ENCODE assay signal across 8 cellular contexts in the genomic region with DNA sequence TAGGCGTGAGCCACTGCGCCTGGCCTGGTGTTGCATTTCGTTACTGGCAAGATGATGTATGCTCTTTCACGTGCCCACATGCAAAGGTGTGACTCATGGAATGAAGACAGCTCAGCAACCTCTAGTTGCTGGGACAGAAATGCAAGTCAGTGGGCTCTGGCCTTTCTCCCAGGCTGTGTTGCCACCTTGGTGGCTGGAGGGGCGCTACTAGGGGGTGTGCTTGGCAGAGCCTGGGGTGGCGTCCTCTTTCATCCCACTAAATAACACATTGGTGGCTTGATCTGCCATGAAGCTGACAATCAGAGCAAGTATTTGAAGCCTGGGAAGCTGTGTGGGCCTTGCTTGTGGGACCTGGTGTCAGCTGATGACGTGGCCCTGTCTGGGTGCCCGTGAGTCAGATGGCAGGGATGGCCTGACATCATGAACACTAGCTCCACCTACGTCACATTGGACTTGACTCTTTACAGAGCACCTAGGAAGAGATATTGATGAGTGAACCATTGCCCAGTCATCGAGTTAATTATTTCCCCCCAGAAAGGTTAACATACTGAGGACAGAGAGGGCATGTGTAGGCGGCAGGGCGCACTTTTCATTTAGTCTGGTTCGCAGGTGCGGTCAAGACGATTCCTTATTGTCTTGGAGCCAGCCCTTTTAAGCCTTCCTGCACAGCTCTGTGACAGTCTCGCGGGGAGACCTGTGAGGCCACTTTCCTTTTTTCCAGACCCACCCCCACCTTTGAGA. TPM values are rescaled to one million over a fixed set of nuclear protein-coding genes. Genes with fewer than 3 reads are reported as not detected.
A peak's percentile ranks its signal among the peaks of the same experiment; 100 is the strongest.
DNase-seq lines count a peak whose midpoint lies in the region; ATAC-seq and TF ChIP-seq lines count a peak whose summit lies in the region.

No MANE protein-coding gene starts in this region.

- TF ChIP-seq CTCF in endodermal cell (conservative IDR thresholded peaks at IDR 0.05): no peak

- H3K4me1 Mint-ChIP-seq in T-helper 1 cell treated with Interleukin-12 subunit alpha and Interleukin-12 subunit beta and Interleukin-4 antibody, amounts not matched to agents 30 μg/mL and 1 μg/mL, for 36 hours (ENCODE audit: low read depth): peaks cover 37% of the 10 kb centered on the region
- H3K4me1 Mint-ChIP-seq in endodermal cell: peaks cover 45% of the 10 kb centered on the region

- H3K9me3 ChIP-seq in endodermal cell (ENCODE audit: control insufficient read depth, low read length): no peaks in the 10 kb centered on the region

- ATAC-seq in GM19463 (IDR thresholded peaks at IDR 0.05; ENCODE audit: unreplicated experiment) (peak; percentile 70), HG02973 (IDR thresholded peaks at IDR 0.05; ENCODE audit: unreplicated experiment) (no peak), GM19351 (IDR thresholded peaks at IDR 0.05; ENCODE audit: unreplicated experiment) (no peak)

- no peak overlapping the region for H3K27ac ChIP-seq in endodermal cell (ENCODE audit: low read depth, low read length)

- H3K4me1 ChIP-seq in endodermal cell (ENCODE audit: control insufficient read depth, insufficient read depth, low read length): peaks cover 17% of the 10 kb centered on the region

- H3K4me3 ChIP-seq in endodermal cell (ENCODE audit: low read length): no peak overlapping the region

- H3K9ac ChIP-seq in endodermal cell (ENCODE audit: extremely low read depth, low read length, poor library complexity, severe bottlenecking): no peak overlapping the region

- DNase-seq in endodermal cell (no peak), NCI-H774 (lab: John Stamatoyannopoulos, UW) (no peak), Kasumi-1 (lab: John Stamatoyannopoulos, UW) (no peak)
- peak; percentile 54 for DNase-seq in stimulated activated CD4-positive, alpha-beta T cell treated with anti-CD3 and anti-CD28 coated beads, Interleukin-15, amount 100 ng/mL, for 24 hours

- 85 to 89% methylated on average over 12 to 17 of the region's 17 CpGs for WGBS in endodermal cell (ENCODE audit: insufficient coverage in 1 of 2, insufficient read length in 1 of 2), 2 experiments

- H3K27me3 ChIP-seq in endodermal cell (ENCODE audit: control insufficient read depth, insufficient read depth, low read length, poor library complexity, severe bottlenecking): no peaks in the 10 kb centered on the region

- no peak overlapping the region for H3K4me3 Mint-ChIP-seq in T-helper 1 cell treated with Interleukin-12 subunit alpha and Interleukin-12 subunit beta and Interleukin-4 antibody, amounts not matched to agents 30 μg/mL and 1 μg/mL, for 36 hours
- H3K4me3 Mint-ChIP-seq in endodermal cell: no peak overlapping the region

- H3K36me3 Mint-ChIP-seq in T-helper 1 cell treated with Interleukin-12 subunit alpha and Interleukin-12 subunit beta and Interleukin-4 antibody, amounts not matched to agents 30 μg/mL and 1 μg/mL, for 36 hours (ENCODE audit: low read depth): no peaks in the 10 kb centered on the region
- no peaks in the 10 kb centered on the region for H3K36me3 Mint-ChIP-seq in endodermal cell (ENCODE audit: low read depth)

- H3K27ac Mint-ChIP-seq in T-helper 1 cell treated with Interleukin-12 subunit alpha and Interleukin-12 subunit beta and Interleukin-4 antibody, amounts not matched to agents 30 μg/mL and 1 μg/mL, for 36 hours: peak overlapping the region; percentile 64
- H3K27ac Mint-ChIP-seq in endodermal cell: peak overlapping the region; percentile 28

- no peaks in the 10 kb centered on the region for H3K9me3 Mint-ChIP-seq in T-helper 1 cell treated with Interleukin-12 subunit alpha and Interleukin-12 subunit beta and Interleukin-4 antibody, amounts not matched to agents 30 μg/mL and 1 μg/mL, for 36 hours
- no peaks in the 10 kb centered on the region for H3K9me3 Mint-ChIP-seq in endodermal cell

- peaks cover 22% of the 10 kb centered on the region for H3K27me3 Mint-ChIP-seq in T-helper 1 cell treated with Interleukin-12 subunit alpha and Interleukin-12 subunit beta and Interleukin-4 antibody, amounts not matched to agents 30 μg/mL and 1 μg/mL, for 36 hours (ENCODE audit: low read depth)
- H3K27me3 Mint-ChIP-seq in endodermal cell (ENCODE audit: insufficient read depth): no peaks in the 10 kb centered on the region

- no peaks in the 10 kb centered on the region for H3K36me3 ChIP-seq in endodermal cell (ENCODE audit: control insufficient read depth, insufficient read depth, low read length)

RNA-seq across cellular contexts. Expression of a gene that starts 49.0 kb away (rescaled TPM):
- 10 to 100 TPM in 1 of 2 donors, 1 to 10 TPM in 1; 9.8 to 13.3 TPM for total RNA-seq in endodermal cell
- polyA plus RNA-seq in endodermal cell (2013, experiment 1 of 2): 16.6 TPM
- 13.5 TPM for polyA plus RNA-seq in endodermal cell (2013, experiment 2 of 2)
